12 cellular contexts compared by ENCODE assay signal in genomic region chr3:195207731-195208130, GRCh38.
A peak's percentile ranks its signal among the peaks of the same experiment; 100 is the strongest.
DNase-seq lines count a peak whose midpoint lies in the region; ATAC-seq and TF ChIP-seq lines count a peak whose summit lies in the region.
"Had no signal": no experiment of that assay in that cellular context is flagged by ENCODE, and none has a peak within 500 bp of the region (broad histone marks: within the 10 kb centered on the region; RNA-seq: fewer than 3 reads in every experiment).

No MANE protein-coding gene starts in this region.

- H3K27ac ChIP-seq in colonic mucosa (no peak overlapping the region), subcutaneous abdominal adipose tissue (ENCODE audit: low read depth, low read length) (peak overlapping the region; percentile 93)

- H3K4me3 ChIP-seq in colonic mucosa: no peak overlapping the region
- peak overlapping the region in 1 of 5 donors; percentile 7 for H3K4me3 ChIP-seq in subcutaneous abdominal adipose tissue (ENCODE audit: low read depth in 1 of 5, low read length in 5 of 5)
- H3K4me3 ChIP-seq: ovary had no signal

- peak; percentile 32 for ATAC-seq in GM19455 (IDR thresholded peaks at IDR 0.05; ENCODE audit: unreplicated experiment)
- ATAC-seq in HG03025 (IDR thresholded peaks at IDR 0.05; ENCODE audit: low FRiP score, unreplicated experiment): peak; percentile 17
- ATAC-seq: esophagus mucosa had no signal

- H3K36me3 ChIP-seq in colonic mucosa (no peaks in the 10 kb centered on the region), subcutaneous abdominal adipose tissue (ENCODE audit: control insufficient read depth in 5 of 5, insufficient read depth in 5 of 5, low read length in 5 of 5) (no peaks in the 10 kb centered on the region)
- H3K36me3 ChIP-seq: ovary had no signal

- DNase-seq in colonic mucosa: peak; percentile 13
- no peak for DNase-seq in MV-4-11 (lab: John Stamatoyannopoulos, UW)
- no peak for DNase-seq in putamen (ENCODE audit: low spot score)
- DNase-seq in NCI-H2107 treated with DMSO at 0.1 percent for 48 hours (lab: John Stamatoyannopoulos, UW; ENCODE audit: unreplicated experiment): no peak
- DNase-seq: KG1, SW 1271, trophoblast cell had no signal

- no peaks in the 10 kb centered on the region for H3K27me3 ChIP-seq in colonic mucosa
- no peaks in the 10 kb centered on the region for H3K27me3 ChIP-seq in subcutaneous abdominal adipose tissue (ENCODE audit: control insufficient read depth in 5 of 5, insufficient read depth in 4 of 5, low read length in 5 of 5)
- H3K27me3 ChIP-seq: ovary had no signal

- intact Hi-C loops in colonic mucosa (cut with DNase I): no loop called here

- H3K9ac ChIP-seq in colonic mucosa (ENCODE audit: low read depth in 2 of 2, low read length in 2 of 2) (no peak overlapping the region), subcutaneous abdominal adipose tissue (ENCODE audit: low read length in 5 of 5) (peak overlapping the region in 3 of 5 donors; percentile 26 to 59 (median 38))

- H3K4me1 ChIP-seq in colonic mucosa: no peaks in the 10 kb centered on the region
- peaks cover 26 to 68% (median 62%) of the 10 kb centered on the region in 5 donors for H3K4me1 ChIP-seq in subcutaneous abdominal adipose tissue (ENCODE audit: control insufficient read depth in 5 of 5, insufficient read depth in 5 of 5, low read length in 5 of 5)

- no peak for TF ChIP-seq CTCF in colonic mucosa (IDR thresholded peaks at IDR 0.05)

- no peaks in the 10 kb centered on the region for H3K9me3 ChIP-seq in colonic mucosa
- H3K9me3 ChIP-seq in subcutaneous abdominal adipose tissue (ENCODE audit: control insufficient read depth in 5 of 5, low read length in 5 of 5): no peaks in the 10 kb centered on the region
- H3K9me3 ChIP-seq: ovary had no signal

Comparison
In these comparisons a context has a peak if more than half of its experiments do, and no peak if none do; other contexts are left out.
1. H3K9ac ChIP-seq: peak in subcutaneous abdominal adipose tissue (3 of 5); none in colonic mucosa (0 of 2).